ENCODE assay signal across 8 cellular contexts in the genomic region with DNA sequence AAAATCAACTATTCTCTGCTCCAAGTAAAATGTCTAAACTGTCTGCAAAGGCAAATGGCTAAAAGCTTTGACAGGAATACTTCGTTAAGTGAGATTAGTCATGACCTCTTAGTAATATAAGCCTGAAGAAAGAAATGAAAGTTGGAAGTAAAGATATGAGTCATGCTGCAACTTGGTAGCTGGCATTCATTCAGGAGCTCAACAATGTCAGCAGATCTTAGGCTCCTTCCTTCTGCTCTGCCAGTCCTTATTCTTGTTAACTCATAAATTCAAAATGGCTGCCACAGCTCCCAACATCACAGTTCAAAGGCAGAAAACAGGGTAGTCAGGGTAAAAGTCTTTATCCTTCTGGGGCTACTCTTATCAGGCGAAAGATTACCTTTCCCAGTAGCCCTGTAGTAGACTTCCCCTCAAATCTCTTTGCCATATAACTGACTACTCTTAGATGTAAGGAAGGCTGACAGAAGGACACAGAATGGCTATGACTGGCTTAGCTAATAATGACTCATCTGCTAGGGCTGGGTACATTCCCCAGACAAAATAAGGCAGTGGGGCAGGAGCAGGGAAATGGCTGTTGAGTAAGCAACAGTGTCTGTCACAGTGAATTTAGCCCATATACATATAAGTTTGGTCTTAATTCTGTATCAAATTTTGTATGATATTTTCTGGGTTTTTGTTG. TPM values are rescaled to one million over a fixed set of nuclear protein-coding genes. Genes with fewer than 3 reads are reported as not detected.
A peak's percentile ranks its signal among the peaks of the same experiment; 100 is the strongest.
DNase-seq lines count a peak whose midpoint lies in the region; ATAC-seq and TF ChIP-seq lines count a peak whose summit lies in the region.

No MANE protein-coding gene starts in this region.

- peak; percentile 41 for DNase-seq in GM19240 (ENCODE audit: insufficient read length, low spot score)
- DNase-seq in SJSA1 (ENCODE audit: low read depth in 1 of 2, low spot score in 2 of 2) = peak; percentile 79 to 98
- DNase-seq in esophagus muscularis mucosa (ENCODE audit: extremely low spot score) = no peak
- peak; percentile 90 for DNase-seq in pulmonary artery endothelial cell (ENCODE audit: low read depth, low spot score)
- no peak for DNase-seq in occipital lobe (lab: John Stamatoyannopoulos, UW)
- DNase-seq in left lobe of liver (ENCODE audit: low spot score) = no peak

- no peaks in the 10 kb centered on the region for H3K27me3 ChIP-seq in BLaER1 treated with 17β-estradiol and CSF1 and Interleukin-3, amounts not matched to agents 10 nM and 100 nM
- H3K27me3 ChIP-seq in SJSA1 (replicated peaks) (no peaks in the 10 kb centered on the region), esophagus muscularis mucosa (no peaks in the 10 kb centered on the region)

- no peaks in the 10 kb centered on the region for H3K36me3 ChIP-seq in BLaER1 treated with 17β-estradiol and CSF1 and Interleukin-3, amounts not matched to agents 10 nM and 100 nM
- H3K36me3 ChIP-seq in SJSA1 (no peaks in the 10 kb centered on the region), esophagus muscularis mucosa (no peaks in the 10 kb centered on the region)

- H3K9me3 ChIP-seq in BLaER1 treated with 17β-estradiol and CSF1 and Interleukin-3, amounts not matched to agents 10 nM and 100 nM (replicated peaks in 1 of 11) = peaks cover 0 to 5% (median 0%) of the 10 kb centered on the region in 11 experiments; a peak in 1 of 22 replicates
- no peaks in the 10 kb centered on the region for H3K9me3 ChIP-seq in SJSA1 (replicated peaks)
- no peaks in the 10 kb centered on the region for H3K9me3 ChIP-seq in esophagus muscularis mucosa

- no peak for TF ChIP-seq CTCF in esophagus muscularis mucosa (IDR thresholded peaks at IDR 0.05)

- TF ChIP-seq POLR2A in esophagus muscularis mucosa (IDR thresholded peaks at IDR 0.05; ENCODE audit: low read depth) = no peak

- H4K20me1 ChIP-seq in BLaER1 treated with 17β-estradiol and CSF1 and Interleukin-3, amounts not matched to agents 10 nM and 100 nM = no peaks in the 10 kb centered on the region

- peak overlapping the region in 7 of 11 experiments; percentile 0 to 88 (median 65); a peak in 11 of 22 replicates for H3K4me2 ChIP-seq in BLaER1 treated with 17β-estradiol and CSF1 and Interleukin-3, amounts not matched to agents 10 nM and 100 nM

- 63% methylated on average over 2 of the region's 2 CpGs for WGBS in esophagus muscularis mucosa

- peak overlapping the region in 8 of 11 experiments; percentile 15 to 97 (median 86); a peak in 15 of 22 replicates for H3K27ac ChIP-seq in BLaER1 treated with 17β-estradiol and CSF1 and Interleukin-3, amounts not matched to agents 10 nM and 100 nM
- H3K27ac ChIP-seq in SJSA1 (peak overlapping the region; percentile 100), esophagus muscularis mucosa (replicated peaks in 1 of 4) (peak overlapping the region in 3 of 4 donors; percentile 4 to 35 (median 25))

- intact Hi-C loops in esophagus muscularis mucosa (cut with DNase I) = no loop called here

- H3K4me3 ChIP-seq in BLaER1 treated with 17β-estradiol and CSF1 and Interleukin-3, amounts not matched to agents 10 nM and 100 nM = peak overlapping the region in 3 of 10 experiments; percentile 2 to 20 (median 16); a peak in 2 of 20 replicates
- no peak overlapping the region for H3K4me3 ChIP-seq in SJSA1
- no peak overlapping the region for H3K4me3 ChIP-seq in esophagus muscularis mucosa

- TF ChIP-seq EP300 in esophagus muscularis mucosa (IDR thresholded peaks at IDR 0.05) = no peak

- peak overlapping the region in 5 of 11 experiments; percentile 64 to 80 (median 79); a peak in 10 of 22 replicates for H3K9ac ChIP-seq in BLaER1 treated with 17β-estradiol and CSF1 and Interleukin-3, amounts not matched to agents 10 nM and 100 nM

- peak; percentile 87 for ATAC-seq in HG03159 (IDR thresholded peaks at IDR 0.05; ENCODE audit: unreplicated experiment)
- ATAC-seq in left lobe of liver = no peak

- H3K4me1 ChIP-seq in BLaER1 treated with 17β-estradiol and CSF1 and Interleukin-3, amounts not matched to agents 10 nM and 100 nM = peaks cover 0 to 78% (median 16%) of the 10 kb centered on the region in 10 experiments; a peak in 10 of 20 replicates
- H3K4me1 ChIP-seq in SJSA1 (replicated peaks) = peaks cover 23% of the 10 kb centered on the region
- no peaks in the 10 kb centered on the region for H3K4me1 ChIP-seq in esophagus muscularis mucosa

RNA-seq across cellular contexts. Expression of a gene that starts 24.4 kb away (rescaled TPM):
- total RNA-seq in SJSA1 (2014; rRNA removed; shearing (Covaris generic)) = 94.4 and 124 TPM in 2 replicates
- total RNA-seq in esophagus muscularis mucosa (10 to 100 TPM; 30.7 to 50.5 (median 40.9) TPM), pulmonary artery endothelial cell (119 and 147 TPM in 2 replicates), occipital lobe (86.7 TPM), left lobe of liver (44.8 TPM)

RNA-seq across cellular contexts. Expression of a gene that starts 31.3 kb away (rescaled TPM):
- total RNA-seq in SJSA1 (2014; rRNA removed; shearing (Covaris generic)) = 88.5 and 102 TPM in 2 replicates
- total RNA-seq in esophagus muscularis mucosa (1 to 10 TPM; 4.1 to 8.0 (median 5.4) TPM), pulmonary artery endothelial cell (22.0 and 49.5 TPM in 2 replicates), occipital lobe (8.1 TPM), left lobe of liver (8.4 TPM)

RNA-seq across cellular contexts. Expression of a gene that starts 55.3 kb away (rescaled TPM):
- total RNA-seq in SJSA1 (2014; rRNA removed; shearing (Covaris generic)) = not detected in 2 replicates
- total RNA-seq in esophagus muscularis mucosa = not detected
- not detected in 2 replicates for total RNA-seq in pulmonary artery endothelial cell
- total RNA-seq in occipital lobe = not detected
- not detected for total RNA-seq in left lobe of liver

Comparison
In these comparisons a context has a peak if more than half of its experiments do, and no peak if none do; other contexts are left out.
1. H3K27ac ChIP-seq: peak in every context shown above with its lines; median percentile 100 in SJSA1; 86 in BLaER1 treated with 17β-estradiol and CSF1 and Interleukin-3, amounts not matched to agents 10 nM and 100 nM; 25 in esophagus muscularis mucosa.
2. DNase-seq: peak in GM19240 (single experiment), SJSA1 (2 of 2) and pulmonary artery endothelial cell (single experiment); none in esophagus muscularis mucosa (single experiment), occipital lobe (single experiment) and left lobe of liver (single experiment).